Comparison of ENCODE assay signal across 22 cellular contexts in genomic region chr19:5895409-5895808, GRCh38. TPM values are rescaled to one million over a fixed set of nuclear protein-coding genes. Genes with fewer than 3 reads are reported as not detected.
DNase-seq lines count a peak whose midpoint lies in the region; ATAC-seq and TF ChIP-seq lines count a peak whose summit lies in the region.
"Had no signal": no experiment of that assay in that cellular context is flagged by ENCODE, and none has a peak within 500 bp of the region (broad histone marks: within the 10 kb centered on the region; RNA-seq: fewer than 3 reads in every experiment).

No MANE protein-coding gene starts in this region.

- ATAC-seq in upper lobe of left lung (ENCODE audit: low FRiP score in 2 of 2), result no peak
- ATAC-seq: CD8-positive, alpha-beta T cell; GM23338 had no signal

- H3K4me3 ChIP-seq in BE2C (ENCODE audit: low read depth, low read length) (no peak overlapping the region), cardiac muscle cell (no peak overlapping the region), neuronal stem cell (ENCODE audit: low read length in 2 of 2) (no peak overlapping the region), upper lobe of left lung (no peak overlapping the region)
- H3K4me3 ChIP-seq: BLaER1, GM23338, PC-9, SJSA1 had no signal

- no peak for TF ChIP-seq EP300 in upper lobe of left lung (IDR thresholded peaks at IDR 0.05)

- no peak overlapping the region for H2BK120ac ChIP-seq in neuronal stem cell (ENCODE audit: low read depth, low read length)

- H2AFZ ChIP-seq in neuronal stem cell (ENCODE audit: low read length), result no peak overlapping the region
- H2AFZ ChIP-seq: GM23338, PC-9 had no signal

- H2BK5ac ChIP-seq in neuronal stem cell (ENCODE audit: low read length), result peak overlapping the region; percentile 53

- no peak for TF ChIP-seq POLR2A in upper lobe of left lung (IDR thresholded peaks at IDR 0.05)

- H3K27ac ChIP-seq in RWPE1 (peak overlapping the region; percentile 84), cardiac muscle cell (peak overlapping the region; percentile 86), neuronal stem cell (replicated peaks; ENCODE audit: low read length) (no peak overlapping the region), upper lobe of left lung (no peak overlapping the region)
- H3K27ac ChIP-seq: BLaER1, KMS-11, PC-9, SJSA1 had no signal

- H2AK5ac ChIP-seq in neuronal stem cell (ENCODE audit: low read depth, low read length), result no peak overlapping the region

- no peak overlapping the region for H3K4ac ChIP-seq in neuronal stem cell (ENCODE audit: low read length)

- H2BK15ac ChIP-seq in neuronal stem cell (ENCODE audit: low read length), result no peak overlapping the region

- H3K79me1 ChIP-seq in neuronal stem cell (ENCODE audit: low read depth, low read length), result peaks cover 10% of the 10 kb centered on the region

- H3K36me3 ChIP-seq in BE2C, result peaks cover 20% of the 10 kb centered on the region
- H3K36me3 ChIP-seq in cardiac muscle cell, result peaks cover 10% of the 10 kb centered on the region
- peaks cover 18 to 25% of the 10 kb centered on the region in 2 donors for H3K36me3 ChIP-seq in neuronal stem cell (replicated peaks in 1 of 2; ENCODE audit: control insufficient read depth in 2 of 2, insufficient read depth in 2 of 2, low read length in 2 of 2)
- H3K36me3 ChIP-seq in upper lobe of left lung, result peaks cover 11 to 34% (median 28%) of the 10 kb centered on the region in 4 donors

- TF ChIP-seq CTCF in BE2C (IDR thresholded peaks at IDR 0.05; ENCODE audit: low read depth, low read length) (no peak), RWPE1 (conservative IDR thresholded peaks at IDR 0.05; ENCODE audit: low read depth) (no peak), cardiac muscle cell (IDR thresholded peaks at IDR 0.05; ENCODE audit: low read depth, low read length) (no peak), upper lobe of left lung (IDR thresholded peaks at IDR 0.05) (no peak)

- POLR2A ChIA-PET in RWPE1 (lab: Yijun Ruan, JAX; ENCODE audit: low non-redundant PET), result no interaction called here

- peak; percentile 46 for DNase-seq in BE2C
- no peak for DNase-seq in RWPE1 (ENCODE audit: low spot score)
- DNase-seq in cardiac muscle cell (ENCODE audit: low read depth in 1 of 2, low spot score in 1 of 2), result no peak
- no peak for DNase-seq in neuronal stem cell (ENCODE audit: low spot score)
- DNase-seq in AG08395 (ENCODE audit: low spot score), result no peak
- DNase-seq in NCI-H345 treated with DMSO at 0.1 percent for 48 hours (lab: John Stamatoyannopoulos, UW; ENCODE audit: unreplicated experiment), result no peak
- DNase-seq in NOMO-1 treated with DMSO at 0.1 percent for 48 hours (lab: John Stamatoyannopoulos, UW; ENCODE audit: unreplicated experiment), result no peak
- no peak for DNase-seq in upper lobe of left lung
- DNase-seq: CD8-positive, alpha-beta T cell; DMS53; EL; NCI-H1048; NCI-H1436; NCI-H2029; NCI-H345; NCI-H526; PC-9 had no signal

- H3K4me1 ChIP-seq in BE2C, result peaks cover 31% of the 10 kb centered on the region
- peaks cover 27% of the 10 kb centered on the region for H3K4me1 ChIP-seq in cardiac muscle cell (ENCODE audit: low read depth)
- peaks cover 3 to 5% of the 10 kb centered on the region in 2 donors for H3K4me1 ChIP-seq in neuronal stem cell (ENCODE audit: control insufficient read depth in 2 of 2, insufficient read depth in 1 of 2, low read depth in 1 of 2, low read length in 2 of 2)
- peaks cover 0 to 10% (median 0%) of the 10 kb centered on the region in 4 donors for H3K4me1 ChIP-seq in upper lobe of left lung

- H3K9me3 ChIP-seq in BE2C (no peaks in the 10 kb centered on the region), cardiac muscle cell (ENCODE audit: low read depth) (no peaks in the 10 kb centered on the region), neuronal stem cell (replicated peaks in 1 of 2; ENCODE audit: control insufficient read depth in 2 of 2, insufficient read depth in 1 of 2, low read depth in 1 of 2, low read length in 2 of 2) (no peaks in the 10 kb centered on the region), upper lobe of left lung (no peaks in the 10 kb centered on the region)
- H3K9me3 ChIP-seq: BLaER1, SJSA1 had no signal

- no peak overlapping the region for H3K9ac ChIP-seq in neuronal stem cell (ENCODE audit: low read depth, low read length, poor library complexity)
- H3K9ac ChIP-seq: BLaER1, KMS-11 had no signal

- H3K27me3 ChIP-seq in BE2C (peaks cover 6% of the 10 kb centered on the region), cardiac muscle cell (no peaks in the 10 kb centered on the region), neuronal stem cell (ENCODE audit: control insufficient read depth in 3 of 3, insufficient read depth in 3 of 3, low read depth in 1 of 3, low read length in 3 of 3) (no peaks in the 10 kb centered on the region), upper lobe of left lung (peaks cover 0 to 6% (median 4%) of the 10 kb centered on the region in 4 donors)
- H3K27me3 ChIP-seq: BLaER1, SJSA1 had no signal

- H4K8ac ChIP-seq in neuronal stem cell (ENCODE audit: low read depth, low read length), result no peak overlapping the region

- no CpG with 5 or more reads among the region's 15 CpGs for WGBS in neuronal stem cell (ENCODE audit: extremely low coverage in 2 of 2, insufficient read length in 2 of 2, insufficient replicate concordance in 1 of 2), 2 donors
- 88% methylated on average over 14 of the region's 15 CpGs; no CpG with 5 or more reads in 1 of the 2 donors for WGBS in upper lobe of left lung, 2 donors

- H3K23ac ChIP-seq in neuronal stem cell (ENCODE audit: low read depth, low read length, poor library complexity), result no peak overlapping the region

- no peak overlapping the region for H3K18ac ChIP-seq in neuronal stem cell (ENCODE audit: low read length)

- H3K14ac ChIP-seq in neuronal stem cell (ENCODE audit: low read length), result no peak overlapping the region

- H3K4me2 ChIP-seq in neuronal stem cell (ENCODE audit: insufficient read depth, low read length, poor library complexity, severe bottlenecking), result no peak overlapping the region
- H3K4me2 ChIP-seq: BLaER1, GM23338, KMS-11, PC-9 had no signal

- CTCF ChIA-PET in RWPE1 (lab: Yijun Ruan, JAX), result interaction anchor here (0.7 to 1.0 kb wide), 3 partner anchors 45 to 91 kb away, joined by 3 to 8 read pairs (median 4); no protein-coding TSS in a partner anchor

- no peak overlapping the region for H2BK12ac ChIP-seq in neuronal stem cell (ENCODE audit: low read length)

- no peak overlapping the region for H4K91ac ChIP-seq in neuronal stem cell (ENCODE audit: low read depth, low read length, poor library complexity)

RNA-seq across cellular contexts. Expression of gene NDUFA11, which starts 8.2 kb away (rescaled TPM):
- 1,009 TPM for polyA plus RNA-seq in BE2C (2012; ENCODE audit: insufficient read depth, insufficient read length, low read depth)
- 295 and 485 TPM in 2 replicates for total RNA-seq in cardiac muscle cell
- polyA plus RNA-seq in cardiac muscle cell, result 738 and 760 TPM in 2 replicates
- 244 TPM for polyA plus RNA-seq in neuronal stem cell (2013, experiment 1 of 2)
- polyA plus RNA-seq in neuronal stem cell (2013, experiment 2 of 2), result 235 TPM
- 100 to 1,000 TPM in 4 of 6 donors, 10 to 100 TPM in 2; 87.3 to 238 (median 157) TPM for total RNA-seq in upper lobe of left lung

RNA-seq across cellular contexts. Expression of gene VMAC, which starts 9.3 kb away (rescaled TPM):
- 0.68 TPM for polyA plus RNA-seq in BE2C (2012; ENCODE audit: insufficient read depth, insufficient read length, low read depth)
- 13.0 and 23.1 TPM in 2 replicates for total RNA-seq in cardiac muscle cell
- 3.9 and 6.2 TPM in 2 replicates for polyA plus RNA-seq in cardiac muscle cell
- 2.7 TPM for polyA plus RNA-seq in neuronal stem cell (2013, experiment 1 of 2)
- polyA plus RNA-seq in neuronal stem cell (2013, experiment 2 of 2), result 2.4 TPM
- 10 to 100 TPM in 3 of 6 donors, 1 to 10 TPM in 3; 4.1 to 38.8 (median 9.3) TPM for total RNA-seq in upper lobe of left lung

RNA-seq across cellular contexts. Expression of gene CAPS, which starts 18.6 kb away (rescaled TPM):
- 3.5 TPM for polyA plus RNA-seq in BE2C (2012; ENCODE audit: insufficient read depth, insufficient read length, low read depth)
- total RNA-seq in cardiac muscle cell (14.4 and 23.6 TPM in 2 replicates), upper lobe of left lung (100 to 1,000 TPM in 4 of 6 donors, 10 to 100 TPM in 2; 20.6 to 414 (median 115) TPM)
- polyA plus RNA-seq in cardiac muscle cell, result 14.1 and 17.7 TPM in 2 replicates
- 3.0 TPM for polyA plus RNA-seq in neuronal stem cell (2013, experiment 1 of 2)
- 3.0 TPM for polyA plus RNA-seq in neuronal stem cell (2013, experiment 2 of 2)

RNA-seq across cellular contexts. Expression of gene FUT5, which starts 25.1 kb away (rescaled TPM):
- not detected for polyA plus RNA-seq in BE2C (2012; ENCODE audit: insufficient read depth, insufficient read length, low read depth)
- total RNA-seq in cardiac muscle cell (1.5 TPM in 1 of 2 replicates, not detected in the other), upper lobe of left lung (not detected)
- polyA plus RNA-seq in cardiac muscle cell, result 8.9 TPM in 1 of 2 replicates, not detected in the other
- polyA plus RNA-seq in neuronal stem cell (2013, experiment 1 of 2), result 0.38 TPM
- 0.39 TPM for polyA plus RNA-seq in neuronal stem cell (2013, experiment 2 of 2)
- total RNA-seq: GM23338, M059J, PC-9, SJSA1 had no signal
- polyA plus RNA-seq: GM23338 had no signal

RNA-seq across cellular contexts. Expression of gene FUT3, which starts 44.2 kb away (rescaled TPM):
- polyA plus RNA-seq in BE2C (2012; ENCODE audit: insufficient read depth, insufficient read length, low read depth), result not detected
- total RNA-seq in cardiac muscle cell (0.14 and 3.8 TPM in 2 replicates), upper lobe of left lung (10 to 100 TPM in 4 of 6 donors, 1 to 10 TPM in 2; 4.2 to 19.5 (median 12.7) TPM)
- 0.92 TPM in 1 of 2 replicates, not detected in the other for polyA plus RNA-seq in cardiac muscle cell
- 1.4 TPM for polyA plus RNA-seq in neuronal stem cell (2013, experiment 1 of 2)
- 1.3 TPM for polyA plus RNA-seq in neuronal stem cell (2013, experiment 2 of 2)
- total RNA-seq: GM23338, M059J, SJSA1 had no signal

Comparison
In these comparisons a context has a peak if more than half of its experiments do, and no peak if none do; other contexts are left out.
1. H3K27ac ChIP-seq: peak in RWPE1 (single experiment) and cardiac muscle cell (single experiment); none in neuronal stem cell (single experiment) and upper lobe of left lung (0 of 4).